Comparison of ENCODE assay signal across 21 cellular contexts in genomic region chr1:44503625-44504024, GRCh38.
"Had no signal": no experiment of that assay in that cellular context is flagged by ENCODE, and none has a peak within 500 bp of the region (broad histone marks: within the 10 kb centered on the region; RNA-seq: fewer than 3 reads in every experiment).

No MANE protein-coding gene starts in this region.

- H3K36me3 Mint-ChIP-seq: activated naive CD4-positive, alpha-beta T cell treated with anti-CD3 and anti-CD28 coated beads, Interleukin-2, amount 50 U/mL, for 72 hours; brain had no signal

- H3K27me3 Mint-ChIP-seq: activated naive CD8-positive, alpha-beta T cell treated with anti-CD3 and anti-CD28 coated beads, Interleukin-2, amount 50 U/mL, for 24 hours had no signal

- DNase-seq: activated CD4-positive, alpha-beta T cell treated with anti-CD3 and anti-CD28 coated beads for 1 hour; activated CD4-positive, alpha-beta T cell treated with anti-CD3 and anti-CD28 coated beads, Interleukin-2, amount 10 ng/mL, durations not matched to agents 24 days and 14 days; activated CD4-positive, alpha-beta T cell treated with anti-CD3 and anti-CD28 coated beads, Interleukin-2, amount 50 U/mL, for 48 hours; activated CD8-positive, alpha-beta memory T cell treated with anti-CD3 and anti-CD28 coated beads for 24 hours; activated effector memory CD4-positive, alpha-beta T cell treated with anti-CD3 and anti-CD28 coated beads, Interleukin-2, amount 50 U/mL, for 16 hours; activated naive CD4-positive, alpha-beta T cell treated with Interleukin-2 at 50 U/mL for 16 hours; activated naive CD8-positive, alpha-beta T cell treated with anti-CD3 and anti-CD28 coated beads, Interleukin-2, amount 50 U/mL, for 24 hours; activated T-cell treated with anti-CD3 and anti-CD28 coated beads, Interleukin-2, amount 50 U/mL, for 4 hours; amniotic stem cell; NCI-H1105; NCI-H1436; NCI-H1694 treated with DMSO at 0.1 percent for 48 hours; NCI-H2029 treated with DMSO at 0.1 percent for 48 hours; NCI-H345; NCI-H510A; PC-9; SHP77 treated with DMSO at 0.1 percent for 48 hours had no signal

- H3K9me3 Mint-ChIP-seq: activated CD4-positive, alpha-beta T cell treated with anti-CD3 and anti-CD28 coated beads, Interleukin-2, amount 10 ng/mL, durations not matched to agents 24 days and 14 days; activated naive CD4-positive, alpha-beta T cell treated with anti-CD3 and anti-CD28 coated beads, Interleukin-2, amount 50 U/mL, for 72 hours; activated naive CD8-positive, alpha-beta T cell treated with anti-CD3 and anti-CD28 coated beads, Interleukin-2, amount 50 U/mL, for 24 hours; activated T-cell treated with anti-CD3 and anti-CD28 coated beads, Interleukin-2, amount 50 U/mL, for 4 hours; brain; T-helper 1 cell treated with Interleukin-12 subunit alpha and Interleukin-12 subunit beta and Interleukin-4 antibody, amounts not matched to agents 30 μg/mL and 1 μg/mL, for 36 hours had no signal

- H3K27ac Mint-ChIP-seq: activated CD4-positive, alpha-beta T cell treated with anti-CD3 and anti-CD28 coated beads, Interleukin-2, amount 10 ng/mL, durations not matched to agents 24 days and 14 days; activated naive CD4-positive, alpha-beta T cell treated with anti-CD3 and anti-CD28 coated beads, Interleukin-2, amount 50 U/mL, for 72 hours; activated naive CD8-positive, alpha-beta T cell treated with anti-CD3 and anti-CD28 coated beads, Interleukin-2, amount 50 U/mL, for 24 hours; T-helper 1 cell treated with Interleukin-12 subunit alpha and Interleukin-12 subunit beta and Interleukin-4 antibody, amounts not matched to agents 30 μg/mL and 1 μg/mL, for 36 hours had no signal

- ATAC-seq: activated naive CD4-positive, alpha-beta T cell treated with anti-CD3 and anti-CD28 coated beads, Interleukin-2, amount 50 U/mL, for 72 hours; activated naive CD8-positive, alpha-beta T cell treated with anti-CD3 and anti-CD28 coated beads, Interleukin-2, amount 50 U/mL, for 24 hours; activated T-cell treated with anti-CD3 and anti-CD28 coated beads, Interleukin-2, amount 50 U/mL, for 4 hours had no signal

- H3K27ac ChIP-seq: KMS-11, PC-9 had no signal

- H3K4me3 Mint-ChIP-seq: activated CD4-positive, alpha-beta T cell treated with anti-CD3 and anti-CD28 coated beads, Interleukin-2, amount 10 ng/mL, durations not matched to agents 24 days and 14 days; activated naive CD8-positive, alpha-beta T cell treated with anti-CD3 and anti-CD28 coated beads, Interleukin-2, amount 50 U/mL, for 24 hours; activated T-cell treated with anti-CD3 and anti-CD28 coated beads, Interleukin-2, amount 50 U/mL, for 4 hours; brain; T-helper 1 cell treated with Interleukin-12 subunit alpha and Interleukin-12 subunit beta and Interleukin-4 antibody, amounts not matched to agents 30 μg/mL and 1 μg/mL, for 36 hours had no signal

- H3K4me1 Mint-ChIP-seq: activated CD4-positive, alpha-beta T cell treated with anti-CD3 and anti-CD28 coated beads, Interleukin-2, amount 10 ng/mL, durations not matched to agents 24 days and 14 days; activated naive CD8-positive, alpha-beta T cell treated with anti-CD3 and anti-CD28 coated beads, Interleukin-2, amount 50 U/mL, for 24 hours had no signal
